ENCODE assay signal across 16 cellular contexts in genomic region chr15:62639906-62640605, GRCh38.
A peak's percentile ranks its signal among the peaks of the same experiment; 100 is the strongest.
DNase-seq lines count a peak whose midpoint lies in the region; ATAC-seq, FAIRE-seq and TF ChIP-seq lines count a peak whose summit lies in the region.
"Had no signal": no experiment of that assay in that cellular context is flagged by ENCODE, and none has a peak within 500 bp of the region (broad histone marks: within the 10 kb centered on the region; RNA-seq: fewer than 3 reads in every experiment).

No MANE protein-coding gene starts in this region.

- TF ChIP-seq POLR2A in H1 (IDR thresholded peaks at IDR 0.05; ENCODE audit: control extremely low read depth in 1 of 2, low read depth in 2 of 2, low read length in 2 of 2), result no peak

- H3K9me3 ChIP-seq in right atrium auricular region (no peaks in the 10 kb centered on the region), H1 (ENCODE audit: insufficient read depth in 2 of 2, low read depth in 1 of 2, low read length in 1 of 2) (no peaks in the 10 kb centered on the region), neuronal stem cell (replicated peaks in 1 of 2; ENCODE audit: control insufficient read depth in 2 of 2, insufficient read depth in 1 of 2, low read depth in 1 of 2, low read length in 2 of 2) (no peaks in the 10 kb centered on the region), upper lobe of right lung (no peaks in the 10 kb centered on the region)
- H3K9me3 ChIP-seq: BLaER1, HAP-1 had no signal

- TF ChIP-seq CTCF in right atrium auricular region (IDR thresholded peaks at IDR 0.05) (no peak), H1 (IDR thresholded peaks at IDR 0.05; ENCODE audit: control extremely low read depth in 1 of 3, insufficient read depth in 1 of 3, low read depth in 1 of 3, low read length in 3 of 3) (no peak), upper lobe of right lung (IDR thresholded peaks at IDR 0.05) (no peak)

- H2BK15ac ChIP-seq in H1 (ENCODE audit: low read length) (no peak overlapping the region), neuronal stem cell (ENCODE audit: low read length) (no peak overlapping the region)

- H2BK12ac ChIP-seq in H1 (ENCODE audit: low read depth, low read length) (peak overlapping the region; percentile 33; the same call in 1 of the 2 replicates), neuronal stem cell (ENCODE audit: low read length) (no peak overlapping the region)

- ATAC-seq in Right ventricle myocardium inferior (no peak), upper lobe of right lung (peak; percentile 26)
- ATAC-seq: CD8-positive, alpha-beta T cell had no signal

- no peak overlapping the region for H4K91ac ChIP-seq in H1 (replicated peaks; ENCODE audit: insufficient read length, low read length)
- H4K91ac ChIP-seq in neuronal stem cell (ENCODE audit: low read depth, low read length, poor library complexity), result no peak overlapping the region

- peak overlapping the region; percentile 35 to 58 for H3K27ac ChIP-seq in right atrium auricular region
- H3K27ac ChIP-seq in H1 (ENCODE audit: low read depth, low read length), result no peak overlapping the region
- no peak overlapping the region for H3K27ac ChIP-seq in neuronal stem cell (replicated peaks; ENCODE audit: low read length)
- H3K27ac ChIP-seq in upper lobe of right lung, result no peak overlapping the region
- H3K27ac ChIP-seq: BLaER1 had no signal

- H2BK5ac ChIP-seq in H1 (ENCODE audit: low read depth, low read length) (no peak overlapping the region), neuronal stem cell (ENCODE audit: low read length) (no peak overlapping the region)

- H3K18ac ChIP-seq in H1 (ENCODE audit: extremely low read depth, low read length) (no peak overlapping the region), neuronal stem cell (ENCODE audit: low read length) (no peak overlapping the region)

- POLR2A ChIA-PET in H1 (lab: Charles Lee; ENCODE audit: partially characterized antibody), result no interaction called here

- no peaks in the 10 kb centered on the region for H3K23me2 ChIP-seq in H1 (ENCODE audit: low read depth, low read length)

- no peak for TF ChIP-seq RAD21 in H1 (IDR thresholded peaks at IDR 0.05 in 1 of 2, conservative IDR thresholded peaks at IDR 0.05 in 1 of 2; ENCODE audit: low read depth in 2 of 2, low read length in 2 of 2)

- H2BK120ac ChIP-seq in H1 (replicated peaks; ENCODE audit: low read depth, low read length), result no peak overlapping the region
- H2BK120ac ChIP-seq in neuronal stem cell (ENCODE audit: low read depth, low read length), result no peak overlapping the region

- TF ChIP-seq EP300 in H1 (IDR thresholded peaks at IDR 0.05; ENCODE audit: borderline replicate concordance in 1 of 2, low read depth in 2 of 2, low read length in 2 of 2), result no peak

- H4K8ac ChIP-seq in H1 (ENCODE audit: extremely low read depth, insufficient read depth, low read length) (0 out of 2 replicates have a peak overlapping the region, but pooled peaks have one; percentile 21), neuronal stem cell (ENCODE audit: low read depth, low read length) (no peak overlapping the region)

- no peak overlapping the region for H3K14ac ChIP-seq in H1 (ENCODE audit: insufficient read length)
- H3K14ac ChIP-seq in neuronal stem cell (ENCODE audit: low read length), result no peak overlapping the region

- CTCF ChIA-PET in H1 (lab: Charles Lee; ENCODE audit: partially characterized antibody), result interaction anchor here (0.9 to 1.9 kb wide), 5 partner anchors 8 to 102 kb away, joined by 3 to 8 read pairs (median 6); no protein-coding TSS in a partner anchor

- H3K4me3 ChIP-seq in right atrium auricular region (no peak overlapping the region), H1 (ENCODE audit: extremely low read depth in 1 of 4, insufficient read depth in 2 of 4, low read depth in 3 of 4, low read length in 4 of 4) (no peak overlapping the region), neuronal stem cell (ENCODE audit: low read length in 2 of 2) (no peak overlapping the region), upper lobe of right lung (no peak overlapping the region)
- H3K4me3 ChIP-seq: BLaER1, HAP-1 had no signal

- H3K36me3 ChIP-seq in right atrium auricular region (no peaks in the 10 kb centered on the region), H1 (ENCODE audit: control insufficient read depth in 2 of 4, insufficient read depth in 4 of 4, low read length in 3 of 4) (no peaks in the 10 kb centered on the region), neuronal stem cell (replicated peaks in 1 of 2; ENCODE audit: control insufficient read depth in 2 of 2, insufficient read depth in 2 of 2, low read length in 2 of 2) (no peaks in the 10 kb centered on the region), upper lobe of right lung (no peaks in the 10 kb centered on the region)
- H3K36me3 ChIP-seq: BLaER1, HAP-1 had no signal

- H3K4me2 ChIP-seq in H1 (ENCODE audit: insufficient read depth in 1 of 2, low read depth in 2 of 2, low read length in 2 of 2), result no peak overlapping the region
- no peak overlapping the region for H3K4me2 ChIP-seq in neuronal stem cell (ENCODE audit: insufficient read depth, low read length, poor library complexity, severe bottlenecking)
- H3K4me2 ChIP-seq: BLaER1 had no signal

- H2AFZ ChIP-seq in H1 (ENCODE audit: low read length) (no peak overlapping the region), neuronal stem cell (ENCODE audit: low read length) (no peak overlapping the region)

- no peak overlapping the region for H4K5ac ChIP-seq in H1 (ENCODE audit: insufficient read length, low read depth, low read length)

- intact Hi-C loops in Right ventricle myocardium inferior (cut with DNase I) (loop anchor here (10.0 kb wide), 1 partner anchor 185 kb away; no protein-coding TSS in a partner anchor), upper lobe of right lung (cut with DNase I) (no loop called here)

- no peaks in the 10 kb centered on the region for H3K79me1 ChIP-seq in H1 (ENCODE audit: low read depth, low read length)
- no peaks in the 10 kb centered on the region for H3K79me1 ChIP-seq in neuronal stem cell (ENCODE audit: low read depth, low read length)

- no peak for DNase-seq in right atrium auricular region (ENCODE audit: low spot score)
- DNase-seq in Right ventricle myocardium inferior (ENCODE audit: missing footprints), result no peak
- no peak for DNase-seq in H1 (ENCODE audit: low read depth in 1 of 2, low spot score in 2 of 2)
- no peak for DNase-seq in neuronal stem cell (ENCODE audit: low spot score)
- DNase-seq in upper lobe of right lung, result no peak
- DNase-seq in dermis blood vessel endothelial cell, result no peak
- no peak for DNase-seq in DMS153 (lab: John Stamatoyannopoulos, UW)
- DNase-seq in NCI-H1105 (lab: John Stamatoyannopoulos, UW), result no peak
- DNase-seq: 8988T; CD8-positive, alpha-beta T cell; DMS 273 treated with DMSO at 0.1 percent for 48 hours had no signal

- H3K56ac ChIP-seq in H1 (replicated peaks; ENCODE audit: insufficient read length, low read depth, low read length), result no peak overlapping the region

- H2AK5ac ChIP-seq in H1 (ENCODE audit: low read depth, low read length), result no peak overlapping the region
- H2AK5ac ChIP-seq in neuronal stem cell (ENCODE audit: low read depth, low read length), result no peak overlapping the region

- H4K20me1 ChIP-seq in H1 (replicated peaks in 1 of 2; ENCODE audit: control insufficient read depth in 1 of 2, insufficient read depth in 2 of 2, low read length in 2 of 2), result no peaks in the 10 kb centered on the region
- H4K20me1 ChIP-seq: BLaER1 had no signal

- no peaks in the 10 kb centered on the region for H3K27me3 ChIP-seq in right atrium auricular region
- H3K27me3 ChIP-seq in H1 (replicated peaks in 1 of 4; ENCODE audit: control insufficient read depth in 3 of 4, extremely low read depth in 1 of 4, insufficient read depth in 3 of 4, low read length in 3 of 4), result no peaks in the 10 kb centered on the region
- no peaks in the 10 kb centered on the region for H3K27me3 ChIP-seq in neuronal stem cell (ENCODE audit: control insufficient read depth in 3 of 3, insufficient read depth in 3 of 3, low read depth in 1 of 3, low read length in 3 of 3)
- no peaks in the 10 kb centered on the region for H3K27me3 ChIP-seq in upper lobe of right lung
- H3K27me3 ChIP-seq: BLaER1 had no signal

- H2BK20ac ChIP-seq in H1 (ENCODE audit: low read length), result no peak overlapping the region

- H3K4ac ChIP-seq in H1 (replicated peaks; ENCODE audit: insufficient read length, low read depth, low read length) (no peak overlapping the region), neuronal stem cell (ENCODE audit: low read length) (no peak overlapping the region)

- no peaks in the 10 kb centered on the region for H3K79me2 ChIP-seq in H1 (ENCODE audit: control insufficient read depth in 1 of 2, insufficient read depth in 2 of 2, low read length in 2 of 2)

- H3K4me1 ChIP-seq in right atrium auricular region (peaks cover 0 to 19% of the 10 kb centered on the region in 2 donors), H1 (replicated peaks in 1 of 4; ENCODE audit: control insufficient read depth in 3 of 4, insufficient read depth in 4 of 4, low read length in 3 of 4) (peaks cover 5 to 16% (median 6%) of the 10 kb centered on the region in 4 experiments; a peak in 6 of 7 replicates), neuronal stem cell (ENCODE audit: control insufficient read depth in 2 of 2, insufficient read depth in 1 of 2, low read depth in 1 of 2, low read length in 2 of 2) (peaks cover 9 to 20% of the 10 kb centered on the region in 2 donors), upper lobe of right lung (no peaks in the 10 kb centered on the region)

- no peak for FAIRE-seq in H1 (lab: Jason Lieb, UNC)
- FAIRE-seq: G401.6, GM12891, GM19239 had no signal

- WGBS in H1 (ENCODE audit: extremely low coverage in 1 of 2, insufficient coverage in 1 of 2, insufficient read length in 1 of 2, insufficient replicate concordance in 2 of 2, low coverage in 1 of 2, low lambda C conversion rate in 2 of 2, missing lambda C conversion rate in 1 of 2), 2 experiments, result 89% methylated on average over 6 of the region's 6 CpGs; no CpG with 5 or more reads in 1 of the 2 experiments
- WGBS in neuronal stem cell (ENCODE audit: extremely low coverage in 2 of 2, insufficient read length in 2 of 2, insufficient replicate concordance in 1 of 2), 2 donors, result no CpG with 5 or more reads among the region's 6 CpGs

- H3K9ac ChIP-seq in H1 (replicated peaks in 1 of 4; ENCODE audit: extremely low read depth in 1 of 4, low read depth in 3 of 4, low read length in 3 of 4) (no peak overlapping the region), neuronal stem cell (ENCODE audit: low read depth, low read length, poor library complexity) (no peak overlapping the region)
- H3K9ac ChIP-seq: BLaER1 had no signal

- H3K23ac ChIP-seq in H1 (ENCODE audit: insufficient read length) (no peak overlapping the region), neuronal stem cell (ENCODE audit: low read depth, low read length, poor library complexity) (peak overlapping the region; percentile 10)

TF ChIP-seq in H1, 55 proteins besides CTCF, POLR2A, EP300 and RAD21 (continues in another document):
- TF ChIP-seq POU5F1 (IDR thresholded peaks at IDR 0.05; ENCODE audit: low read depth, low read length) (no peak), TBP (IDR thresholded peaks at IDR 0.05; ENCODE audit: low read depth, low read length) (no peak), POLR2AphosphoS5 (IDR thresholded peaks at IDR 0.05; ENCODE audit: low read depth, low read length) (no peak)

Comparison
In these comparisons a context has a peak if more than half of its experiments do, and no peak if none do; other contexts are left out.
1. H3K27ac ChIP-seq: peak in right atrium auricular region (2 of 2); none in H1 (single experiment), neuronal stem cell (single experiment) and upper lobe of right lung (single experiment).